7 cellular contexts compared by ENCODE assay signal in the genomic region with DNA sequence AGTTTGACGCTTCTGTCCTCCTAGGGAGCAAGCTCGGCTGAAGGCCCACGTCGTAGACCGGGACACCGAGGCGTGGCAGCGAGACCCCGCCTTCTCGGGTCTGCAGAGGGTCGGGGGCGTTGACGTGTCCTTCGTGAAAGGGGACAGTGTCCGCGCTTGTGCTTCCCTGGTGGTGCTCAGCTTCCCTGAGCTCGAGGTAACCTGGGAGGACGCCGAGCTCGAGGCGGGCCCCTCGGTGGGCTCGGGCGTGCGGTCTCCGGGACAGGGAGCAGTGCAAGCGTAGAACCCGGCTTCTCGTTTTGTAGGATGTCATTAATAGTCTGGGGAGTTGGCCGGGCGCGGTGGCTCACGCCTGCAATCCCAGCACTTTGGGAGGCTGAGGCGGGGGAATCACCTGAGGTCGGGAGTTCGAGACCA. TPM values are rescaled to one million over a fixed set of nuclear protein-coding genes. Genes with fewer than 3 reads are reported as not detected.
DNase-seq lines count a peak whose midpoint lies in the region; ATAC-seq and TF ChIP-seq lines count a peak whose summit lies in the region.

No MANE protein-coding gene starts in this region.

- H3K9me3 ChIP-seq in iPS-15b (ENCODE audit: control insufficient read depth, insufficient read depth, low read length) (no peaks in the 10 kb centered on the region), suprapubic skin (no peaks in the 10 kb centered on the region)

- ATAC-seq in HG02571 (IDR thresholded peaks at IDR 0.05; ENCODE audit: unreplicated experiment): peak; percentile 7
- ATAC-seq in activated CD8-positive, alpha-beta T cell treated with anti-CD3 and anti-CD28 coated beads for 36 hours: no peak
- ATAC-seq in HG03175 (IDR thresholded peaks at IDR 0.05; ENCODE audit: unreplicated experiment): no peak

- H3K4me1 Mint-ChIP-seq in activated CD8-positive, alpha-beta T cell treated with anti-CD3 and anti-CD28 coated beads for 36 hours (ENCODE audit: low read depth): peaks cover 22% of the 10 kb centered on the region

- POLR2A ChIA-PET in activated CD8-positive, alpha-beta T cell treated with anti-CD3 and anti-CD28 coated beads for 36 hours (lab: Charles Lee): interaction anchor here (0.8 to 1.5 kb wide), 3 partner anchors 9 to 415 kb away, joined by 3 to 4 read pairs (median 3); no protein-coding TSS in a partner anchor

- no peak for TF ChIP-seq EP300 in suprapubic skin (IDR thresholded peaks at IDR 0.05)

- H3K9ac ChIP-seq in iPS-15b (ENCODE audit: low read depth, low read length): peak overlapping the region; percentile 32

- intact Hi-C loops in activated CD8-positive, alpha-beta T cell treated with anti-CD3 and anti-CD28 coated beads for 36 hours (cut with micrococcal nuclease): no loop called here

- peak overlapping the region; percentile 87 for H3K4me3 ChIP-seq in iPS-15b (ENCODE audit: low read depth, low read length)
- peak overlapping the region; percentile 84 for H3K4me3 ChIP-seq in suprapubic skin

- H3K9me3 Mint-ChIP-seq in activated CD8-positive, alpha-beta T cell treated with anti-CD3 and anti-CD28 coated beads for 36 hours: no peaks in the 10 kb centered on the region

- H3K27me3 Mint-ChIP-seq in activated CD8-positive, alpha-beta T cell treated with anti-CD3 and anti-CD28 coated beads for 36 hours: peaks cover 10% of the 10 kb centered on the region

- CTCF ChIA-PET in activated CD8-positive, alpha-beta T cell treated with anti-CD3 and anti-CD28 coated beads for 36 hours (lab: Charles Lee): interaction anchor here (0.7 to 1.8 kb wide), 5 partner anchors 9 to 407 kb away, joined by 3 to 5 read pairs (median 3); a partner anchor contains a TSS

- no peak for TF ChIP-seq CTCF in activated CD8-positive, alpha-beta T cell treated with anti-CD3 and anti-CD28 coated beads for 36 hours (IDR thresholded peaks at IDR 0.05)
- TF ChIP-seq CTCF in suprapubic skin (IDR thresholded peaks at IDR 0.05): no peak

- H3K27ac ChIP-seq in suprapubic skin: peak overlapping the region; percentile 95

- H3K27me3 ChIP-seq in iPS-15b (ENCODE audit: control insufficient read depth, insufficient read depth, low read length) (peaks cover 16% of the 10 kb centered on the region), suprapubic skin (no peaks in the 10 kb centered on the region)

- DNase-seq in activated CD8-positive, alpha-beta T cell treated with anti-CD3 and anti-CD28 coated beads for 36 hours: no peak
- DNase-seq in suprapubic skin (ENCODE audit: low spot score in 2 of 2): no peak
- no peak for DNase-seq in foreskin melanocyte
- no peak for DNase-seq in DMS114 treated with DMSO at 0.1 percent for 48 hours (lab: John Stamatoyannopoulos, UW; ENCODE audit: unreplicated experiment)

- H3K36me3 ChIP-seq in iPS-15b (ENCODE audit: control insufficient read depth, insufficient read depth, low read length) (no peaks in the 10 kb centered on the region), suprapubic skin (peaks cover 12% of the 10 kb centered on the region)

- 5% methylated on average over 19 of the region's 36 CpGs for WGBS in suprapubic skin

- peak overlapping the region; percentile 83 for H3K27ac Mint-ChIP-seq in activated CD8-positive, alpha-beta T cell treated with anti-CD3 and anti-CD28 coated beads for 36 hours

- peak overlapping the region; percentile 81 for H3K4me3 Mint-ChIP-seq in activated CD8-positive, alpha-beta T cell treated with anti-CD3 and anti-CD28 coated beads for 36 hours

- peaks cover 2% of the 10 kb centered on the region for H3K36me3 Mint-ChIP-seq in activated CD8-positive, alpha-beta T cell treated with anti-CD3 and anti-CD28 coated beads for 36 hours (ENCODE audit: low read depth)

- TF ChIP-seq POLR2A in suprapubic skin (IDR thresholded peaks at IDR 0.05): no peak

- H3K4me1 ChIP-seq in iPS-15b (ENCODE audit: control insufficient read depth, insufficient read depth, low read length) (no peaks in the 10 kb centered on the region), suprapubic skin (peaks cover 29% of the 10 kb centered on the region)

RNA-seq across cellular contexts. Expression of a gene that starts 0.7 kb away (rescaled TPM):
- total RNA-seq in activated CD8-positive, alpha-beta T cell treated with anti-CD3 and anti-CD28 coated beads for 36 hours: 10 to 100 TPM; 16.8 to 18.1 TPM
- total RNA-seq in suprapubic skin: 10 to 100 TPM; 17.1 to 47.8 (median 19.3) TPM
